Comparison of ENCODE assay signal across 8 cellular contexts in the genomic region with DNA sequence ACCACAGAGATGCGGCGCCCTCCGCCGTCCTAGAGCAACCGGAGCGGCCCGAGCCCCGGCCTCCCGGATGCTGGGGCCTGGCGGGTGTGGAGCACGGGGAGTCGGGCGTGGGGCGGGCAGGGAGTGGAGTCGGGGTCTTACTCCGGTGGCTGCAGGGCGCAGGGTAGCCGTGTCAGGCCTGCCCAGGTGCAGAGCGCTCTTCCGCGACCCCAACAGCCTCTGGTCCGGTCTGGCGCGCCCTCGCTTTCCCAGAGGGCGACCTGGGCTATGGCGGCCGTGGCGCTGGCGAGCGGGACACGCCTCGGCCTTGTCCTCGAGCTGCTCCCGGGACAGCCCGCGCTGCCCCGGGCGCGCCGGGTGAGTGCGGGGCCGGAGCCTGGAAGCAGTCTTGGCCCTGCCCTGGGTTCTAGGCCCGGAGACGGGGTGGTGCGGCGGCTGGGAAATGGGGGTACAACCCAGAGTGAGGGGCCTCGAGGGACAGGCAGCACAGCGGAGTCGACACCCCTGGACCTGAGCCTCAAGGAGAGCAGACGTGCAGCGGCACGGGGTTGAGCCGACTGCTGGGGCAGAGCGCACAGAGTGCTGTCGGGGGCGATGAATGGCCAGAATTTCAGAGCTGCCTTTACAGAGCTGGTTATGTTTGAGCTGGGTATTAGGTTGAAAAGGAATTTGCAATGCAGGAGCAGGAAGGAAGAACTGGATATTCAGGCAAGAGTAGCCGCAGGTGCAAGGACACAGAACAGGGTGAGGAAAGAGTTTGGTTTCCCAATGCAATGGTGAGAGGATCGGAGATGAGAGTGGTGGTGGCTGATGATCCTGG. TPM values are rescaled to one million over a fixed set of nuclear protein-coding genes. Genes with fewer than 3 reads are reported as not detected.
DNase-seq lines count a peak whose midpoint lies in the region; ATAC-seq, FAIRE-seq and TF ChIP-seq lines count a peak whose summit lies in the region.

A gene (plus strand): TSS at position 58 of the 820 bp plus-strand sequence. CDS start 1,973 bp downstream, outside the sequence.

- H3K4me3 Mint-ChIP-seq in stimulated activated naive CD8-positive, alpha-beta T cell treated with anti-CD3 and anti-CD28 coated beads, Interleukin-15, amount 100 ng/mL, for 72 hours: peak within 1 kb of the TSS; percentile 63 to 74
- no peak within 1 kb of the TSS for H3K4me3 Mint-ChIP-seq in osteocyte (ENCODE audit: unreplicated experiment)

- no peak for TF ChIP-seq POLR2A in lower leg skin (IDR thresholded peaks at IDR 0.05)

- H3K4me3 ChIP-seq in bronchial epithelial cell (ENCODE audit: low read depth, low read length): peak within 1 kb of the TSS; percentile 43
- peak within 1 kb of the TSS; percentile 59 for H3K4me3 ChIP-seq in lower leg skin (ENCODE audit: low read depth, poor library complexity, severe bottlenecking)

- H3K36me3 ChIP-seq in bronchial epithelial cell (ENCODE audit: control insufficient read depth, insufficient read depth, low read length): no peaks in the 10 kb centered on the region

- peaks cover 29% of the 10 kb centered on the region for H3K4me1 Mint-ChIP-seq in stimulated activated naive CD8-positive, alpha-beta T cell treated with anti-CD3 and anti-CD28 coated beads, Interleukin-15, amount 100 ng/mL, for 72 hours
- no peaks in the 10 kb centered on the region for H3K4me1 Mint-ChIP-seq in osteocyte (ENCODE audit: unreplicated experiment)

- H3K27me3 Mint-ChIP-seq in stimulated activated naive CD8-positive, alpha-beta T cell treated with anti-CD3 and anti-CD28 coated beads, Interleukin-15, amount 100 ng/mL, for 72 hours: peaks cover 29% of the 10 kb centered on the region
- no peaks in the 10 kb centered on the region for H3K27me3 Mint-ChIP-seq in osteocyte (ENCODE audit: unreplicated experiment)

- DNase-seq in AG08395 (ENCODE audit: low spot score): peak; percentile 58
- DNase-seq in NCI-H69 (lab: John Stamatoyannopoulos, UW): peak; percentile 71
- DNase-seq in bronchial epithelial cell (ENCODE audit: low read depth): no peak
- peak in 1 of 2 donors; percentile 90 for DNase-seq in lower leg skin (ENCODE audit: low spot score in 2 of 2)
- DNase-seq in stimulated activated naive CD8-positive, alpha-beta T cell treated with anti-CD3 and anti-CD28 coated beads, Interleukin-15, amount 100 ng/mL, for 72 hours: peak; percentile 55 to 65
- no peak for DNase-seq in osteocyte (ENCODE audit: extremely low spot score, unreplicated experiment)

- H3K27ac Mint-ChIP-seq in stimulated activated naive CD8-positive, alpha-beta T cell treated with anti-CD3 and anti-CD28 coated beads, Interleukin-15, amount 100 ng/mL, for 72 hours: peak within 1 kb of the TSS; percentile 94 to 95
- H3K27ac Mint-ChIP-seq in osteocyte (ENCODE audit: unreplicated experiment): no peak within 1 kb of the TSS

- peak; percentile 88 for ATAC-seq in stimulated activated naive CD8-positive, alpha-beta T cell treated with anti-CD3 and anti-CD28 coated beads, Interleukin-15, amount 100 ng/mL, for 72 hours
- no peak for ATAC-seq in HG02973 (IDR thresholded peaks at IDR 0.05; ENCODE audit: unreplicated experiment)
- ATAC-seq in HG03432 (IDR thresholded peaks at IDR 0.05; ENCODE audit: unreplicated experiment): no peak

- WGBS in lower leg skin, 2 donors: 3 to 6% methylated on average over 25 to 47 of the region's 59 CpGs

- FAIRE-seq in bronchial epithelial cell (lab: Jason Lieb, UNC): no peak

- H3K36me3 Mint-ChIP-seq in osteocyte (ENCODE audit: unreplicated experiment): no peaks in the 10 kb centered on the region

- peaks cover 14 to 17% of the 10 kb centered on the region in 2 donors for H3K9me3 Mint-ChIP-seq in stimulated activated naive CD8-positive, alpha-beta T cell treated with anti-CD3 and anti-CD28 coated beads, Interleukin-15, amount 100 ng/mL, for 72 hours
- peaks cover 11% of the 10 kb centered on the region for H3K9me3 Mint-ChIP-seq in osteocyte (ENCODE audit: unreplicated experiment)

- TF ChIP-seq CTCF in bronchial epithelial cell (IDR thresholded peaks at IDR 0.05; ENCODE audit: insufficient read depth, low read length, severe bottlenecking) (peak; percentile 1), lower leg skin (IDR thresholded peaks at IDR 0.05) (no peak), osteocyte (IDR thresholded peaks at IDR 0.05) (no peak)

- peaks cover 7% of the 10 kb centered on the region for H3K27me3 ChIP-seq in bronchial epithelial cell (ENCODE audit: control insufficient read depth, insufficient read depth, low read length)

- intact Hi-C loops in lower leg skin (cut with DNase I; ENCODE audit: low total_unique reads): no loop called here

RNA-seq across cellular contexts. Expression of the gene that starts here (rescaled TPM):
- total RNA-seq in bronchial epithelial cell: 1.0 and 1.3 TPM in 2 replicates
- total RNA-seq in lower leg skin: 10 to 100 TPM; 13.5 to 16.8 (median 16.1) TPM
- total RNA-seq in osteocyte: not detected in 2 replicates

Comparison
In these comparisons a context has a peak if more than half of its experiments do, and no peak if none do; other contexts are left out.
1. DNase-seq: peak in AG08395 (single experiment), NCI-H69 (single experiment) and stimulated activated naive CD8-positive, alpha-beta T cell treated with anti-CD3 and anti-CD28 coated beads, Interleukin-15, amount 100 ng/mL, for 72 hours (2 of 2); none in bronchial epithelial cell (single experiment) and osteocyte (single experiment).